2 cellular contexts compared by ENCODE assay signal in genomic region chr15:83516935-83517334, GRCh38.
A peak's percentile ranks its signal among the peaks of the same experiment; 100 is the strongest.
TF ChIP-seq lines count a peak whose summit lies in the region.

No MANE protein-coding gene starts in this region.

TF ChIP-seq in IMR-90, 13 proteins besides CTCF, POLR2A, EP300 and RAD21:
- TF ChIP-seq RCOR1 (IDR thresholded peaks at IDR 0.05; ENCODE audit: insufficient replicate concordance, low read length) (no peak), MXI1 (IDR thresholded peaks at IDR 0.05; ENCODE audit: borderline replicate concordance, low read depth, low read length) (no peak), CEBPB (IDR thresholded peaks at IDR 0.05; ENCODE audit: low read depth, low read length) (no peak), MAFK (IDR thresholded peaks at IDR 0.05; ENCODE audit: low read depth, low read length) (no peak), ELK1 (IDR thresholded peaks at IDR 0.05; ENCODE audit: borderline replicate concordance, low read depth, low read length) (no peak), MAZ (IDR thresholded peaks at IDR 0.05; ENCODE audit: borderline replicate concordance, low read depth, low read length) (no peak), BHLHE40 (IDR thresholded peaks at IDR 0.05; ENCODE audit: low read depth, low read length) (no peak), RFX5 (IDR thresholded peaks at IDR 0.05; ENCODE audit: low read depth, low read length) (no peak), USF2 (IDR thresholded peaks at IDR 0.05; ENCODE audit: low read depth, low read length) (no peak), CHD1 (IDR thresholded peaks at IDR 0.05; ENCODE audit: low read depth, low read length) (no peak), NFE2L2 (IDR thresholded peaks at IDR 0.05; ENCODE audit: low read depth, low read length) (no peak), SMC3 (IDR thresholded peaks at IDR 0.05; ENCODE audit: low read depth, low read length) (no peak), FOS (IDR thresholded peaks at IDR 0.05; ENCODE audit: low read depth, low read length) (no peak)

TF ChIP-seq in K562, 482 proteins besides CTCF, POLR2A, EP300 and RAD21:
- TF ChIP-seq, protein P1, sequence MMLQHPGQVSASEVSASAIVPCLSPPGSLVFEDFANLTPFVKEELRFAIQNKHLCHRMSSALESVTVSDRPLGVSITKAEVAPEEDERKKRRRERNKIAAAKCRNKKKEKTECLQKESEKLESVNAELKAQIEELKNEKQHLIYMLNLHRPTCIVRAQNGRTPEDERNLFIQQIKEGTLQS (IDR thresholded peaks at IDR 0.05) = peak; percentile 83
- TF ChIP-seq, protein P1 (CRISPR knock-in tag; conservative IDR thresholded peaks at IDR 0.05) = no peak
- TF ChIP-seq ZNF384 (IDR thresholded peaks at IDR 0.05; ENCODE audit: low read depth, low read length) = peak; percentile 79
- TF ChIP-seq ZNF316 (IDR thresholded peaks at IDR 0.05) = peak; percentile 86
- peak; percentile 90 for TF ChIP-seq FOSL1 (tag; conservative IDR thresholded peaks at IDR 0.05)
- peak; percentile 91; the same call in 1 of the 2 replicates for TF ChIP-seq MEF2D (tag; conservative IDR thresholded peaks at IDR 0.05; ENCODE audit: low read depth)
- no peak for TF ChIP-seq ZC3H11A (IDR thresholded peaks at IDR 0.05; ENCODE audit: low read depth, low read length)
- TF ChIP-seq EP400 (IDR thresholded peaks at IDR 0.05) = peak; percentile 22; the same call in 1 of the 2 replicates
- TF ChIP-seq MAFK (IDR thresholded peaks at IDR 0.05; ENCODE audit: low read length) = peak; percentile 16; the same call in 1 of the 2 replicates
- TF ChIP-seq MAFG (tag; conservative IDR thresholded peaks at IDR 0.05) = peak; percentile 74; the same call in 1 of the 2 replicates
- no peak for TF ChIP-seq SLC30A9 (CRISPR knock-in tag; IDR thresholded peaks at IDR 0.05)
- 0 out of 2 replicates have a peak, but pooled peaks have one; percentile 35 for TF ChIP-seq SMARCA4 (IDR thresholded peaks at IDR 0.05)
- TF ChIP-seq CEBPG (CRISPR knock-in tag; IDR thresholded peaks at IDR 0.05) = no peak
- peak in 1 of 2 experiments; percentile 59; a peak in 2 of 4 replicates for TF ChIP-seq CEBPG (tag; conservative IDR thresholded peaks at IDR 0.05 in 1 of 2, IDR thresholded peaks at IDR 0.05 in 1 of 2)
- TF ChIP-seq DPF2 (IDR thresholded peaks at IDR 0.05) = 0 out of 2 replicates have a peak, but pooled peaks have one; percentile 14
- TF ChIP-seq NCOA1 (IDR thresholded peaks at IDR 0.05; ENCODE audit: low read depth) = no peak
- no peak for TF ChIP-seq DNMT1 (IDR thresholded peaks at IDR 0.05)
- TF ChIP-seq JUND (IDR thresholded peaks at IDR 0.05; ENCODE audit: borderline replicate concordance, low read depth, low read length) = peak; percentile 56; the same call in 1 of the 2 replicates
- TF ChIP-seq JUND (tag; IDR thresholded peaks at IDR 0.05; ENCODE audit: borderline replicate concordance, low read depth, low read length) = peak; percentile 54; the same call in 2 of the 3 replicates
- peak; percentile 71 for TF ChIP-seq C11orf30 (IDR thresholded peaks at IDR 0.05; ENCODE audit: low read depth)
- peak; percentile 18; the same call in 1 of the 2 replicates for TF ChIP-seq MAFF (IDR thresholded peaks at IDR 0.05; ENCODE audit: low read length)
- TF ChIP-seq MEF2A (IDR thresholded peaks at IDR 0.05; ENCODE audit: control insufficient read depth, low read depth, low read length) = peak; percentile 94
- TF ChIP-seq POLR2AphosphoS2 (IDR thresholded peaks at IDR 0.05; ENCODE audit: low read length) = no peak
- TF ChIP-seq NFE2 (IDR thresholded peaks at IDR 0.05; ENCODE audit: low read depth) = peak; percentile 70
